1 cellular context compared by ENCODE assay signal in genomic region chr1:246930830-246931548, GRCh38.
TF ChIP-seq lines count a peak whose summit lies in the region.

No MANE protein-coding gene starts in this region.

TF ChIP-seq in HepG2, 621 proteins besides CTCF, POLR2A, EP300 and RAD21 (continued from another document and continues in another):
- TF ChIP-seq KIAA2018 (CRISPR knock-in tag; IDR thresholded peaks at IDR 0.05; ENCODE audit: borderline replicate concordance): no peak
- TF ChIP-seq ZNF556 (CRISPR knock-in tag; IDR thresholded peaks at IDR 0.05; ENCODE audit: borderline replicate concordance): no peak
- no peak for TF ChIP-seq ZNF503 (CRISPR knock-in tag; IDR thresholded peaks at IDR 0.05)
- no peak for TF ChIP-seq AKNA (CRISPR knock-in tag; IDR thresholded peaks at IDR 0.05; ENCODE audit: borderline replicate concordance)
- TF ChIP-seq YEATS2 (CRISPR knock-in tag; IDR thresholded peaks at IDR 0.05; ENCODE audit: borderline replicate concordance): no peak
- no peak for TF ChIP-seq ZBTB37 (CRISPR knock-in tag; IDR thresholded peaks at IDR 0.05)
- TF ChIP-seq ZFP1 (CRISPR knock-in tag; IDR thresholded peaks at IDR 0.05): no peak
- no peak for TF ChIP-seq TGIF2 (CRISPR knock-in tag; IDR thresholded peaks at IDR 0.05)
- TF ChIP-seq ZMAT5 (CRISPR knock-in tag; IDR thresholded peaks at IDR 0.05; ENCODE audit: borderline replicate concordance, low read depth): no peak
- no peak for TF ChIP-seq KDM6A (CRISPR knock-in tag; IDR thresholded peaks at IDR 0.05; ENCODE audit: low read depth)
- no peak for TF ChIP-seq FIP1L1 (IDR thresholded peaks at IDR 0.05; ENCODE audit: borderline replicate concordance, insufficient read depth, low read depth, low read length)
- TF ChIP-seq MXD1 (CRISPR knock-in tag; IDR thresholded peaks at IDR 0.05): peak; percentile 41; the same call in 1 of the 2 replicates
- TF ChIP-seq SRSF4 (IDR thresholded peaks at IDR 0.05; ENCODE audit: low read depth, low read length, poor library complexity, severe bottlenecking): no peak
- TF ChIP-seq YY1 (IDR thresholded peaks at IDR 0.05; ENCODE audit: insufficient read depth, insufficient replicate concordance, low read depth, low read length): peak; percentile 35
- peak; percentile 83; the same call in 1 of the 2 replicates for TF ChIP-seq MTF2 (CRISPR knock-in tag; IDR thresholded peaks at IDR 0.05; ENCODE audit: borderline replicate concordance)
- TF ChIP-seq ZNF3 (CRISPR knock-in tag; IDR thresholded peaks at IDR 0.05): no peak
- TF ChIP-seq NCOA2 (CRISPR knock-in tag; IDR thresholded peaks at IDR 0.05): no peak
- TF ChIP-seq THAP11 (CRISPR knock-in tag; IDR thresholded peaks at IDR 0.05): no peak; the same call in 1 of the 2 replicates
- TF ChIP-seq TOE1 (CRISPR knock-in tag; IDR thresholded peaks at IDR 0.05): no peak
- TF ChIP-seq NKX3-1 (CRISPR knock-in tag; IDR thresholded peaks at IDR 0.05): peak; percentile 36; the same call in 1 of the 2 replicates
- no peak for TF ChIP-seq IRX3 (CRISPR knock-in tag; IDR thresholded peaks at IDR 0.05; ENCODE audit: borderline replicate concordance, low read depth)
- no peak for TF ChIP-seq ZFP37 (CRISPR knock-in tag; IDR thresholded peaks at IDR 0.05; ENCODE audit: borderline replicate concordance)
- no peak for TF ChIP-seq ZBTB8A (CRISPR knock-in tag; IDR thresholded peaks at IDR 0.05; ENCODE audit: borderline replicate concordance, low read depth)
- no peak for TF ChIP-seq ARID3A (IDR thresholded peaks at IDR 0.05; ENCODE audit: low read depth, low read length)
- no peak for TF ChIP-seq ZNF781 (CRISPR knock-in tag; IDR thresholded peaks at IDR 0.05; ENCODE audit: borderline replicate concordance, not compliant biosample characterization)
- no peak for TF ChIP-seq CENPX (CRISPR knock-in tag; IDR thresholded peaks at IDR 0.05)
- no peak for TF ChIP-seq ZNF597 (CRISPR knock-in tag; IDR thresholded peaks at IDR 0.05)
- no peak for TF ChIP-seq ZNF563 (CRISPR knock-in tag; IDR thresholded peaks at IDR 0.05)
- TF ChIP-seq SP140L (CRISPR knock-in tag; IDR thresholded peaks at IDR 0.05; ENCODE audit: borderline replicate concordance): no peak
- TF ChIP-seq HES4 (CRISPR knock-in tag; IDR thresholded peaks at IDR 0.05; ENCODE audit: borderline replicate concordance): 0 out of 2 replicates have a peak, but pooled peaks have one; percentile 68
- peak; percentile 63; the same call in 1 of the 2 replicates for TF ChIP-seq KMT2A (CRISPR knock-in tag; IDR thresholded peaks at IDR 0.05)
- no peak for TF ChIP-seq REXO4 (CRISPR knock-in tag; IDR thresholded peaks at IDR 0.05; ENCODE audit: borderline replicate concordance)
- no peak for TF ChIP-seq ZNF296 (CRISPR knock-in tag; conservative IDR thresholded peaks at IDR 0.05)
- TF ChIP-seq KMT2B (CRISPR knock-in tag; IDR thresholded peaks at IDR 0.05): peak; percentile 33; the same call in 1 of the 2 replicates
- no peak for TF ChIP-seq BHLHE40 (IDR thresholded peaks at IDR 0.05; ENCODE audit: low read length)
- peak; percentile 53; the same call in 1 of the 2 replicates for TF ChIP-seq ZMAT3 (CRISPR knock-in tag; conservative IDR thresholded peaks at IDR 0.05)
